11 cellular contexts compared by ENCODE assay signal in genomic region chr13:74015137-74015536, GRCh38.
DNase-seq lines count a peak whose midpoint lies in the region; ATAC-seq and TF ChIP-seq lines count a peak whose summit lies in the region.
"Had no signal": no experiment of that assay in that cellular context is flagged by ENCODE, and none has a peak within 500 bp of the region (broad histone marks: within the 10 kb centered on the region; RNA-seq: fewer than 3 reads in every experiment).

No MANE protein-coding gene starts in this region.

- H2AFZ ChIP-seq in GM23248 (no peak overlapping the region), OCI-LY1 (ENCODE audit: low read length) (no peak overlapping the region)

- 98 to 99% methylated on average over 4 of the region's 4 CpGs for WGBS in GM23248 (ENCODE audit: low coverage in 1 of 2, low lambda C conversion rate in 2 of 2, missing lambda C conversion rate in 2 of 2), 2 experiments

- intact Hi-C loops in left colon (cut with DNase I, micrococcal nuclease): loop anchor here in 1 of 2 donors (10.0 kb wide), 1 partner anchor 60 kb away; no protein-coding TSS in a partner anchor

- no peaks in the 10 kb centered on the region for H4K20me1 ChIP-seq in GM23248 (ENCODE audit: insufficient read depth)
- H4K20me1 ChIP-seq in OCI-LY1 (ENCODE audit: insufficient read depth, low read length): no peaks in the 10 kb centered on the region

- no peaks in the 10 kb centered on the region for H3K27me3 ChIP-seq in CD4-positive, CD25-positive, alpha-beta regulatory T cell (ENCODE audit: control insufficient read depth, insufficient read depth, low read length)
- H3K27me3 ChIP-seq in GM23248 (replicated peaks; ENCODE audit: insufficient read depth) (no peaks in the 10 kb centered on the region), OCI-LY1 (ENCODE audit: insufficient read depth, low read length) (no peaks in the 10 kb centered on the region), foreskin keratinocyte (no peaks in the 10 kb centered on the region)

- no peak overlapping the region for H3K4me2 ChIP-seq in GM23248 (ENCODE audit: unreplicated experiment)
- H3K4me2 ChIP-seq in OCI-LY1 (ENCODE audit: low read length): no peak overlapping the region

- in situ Hi-C loops in GM23248 (cut with MboI): no loop called here

- H3K9me2 ChIP-seq in GM23248 (ENCODE audit: insufficient read depth) (no peaks in the 10 kb centered on the region), OCI-LY1 (ENCODE audit: low read depth, low read length) (no peaks in the 10 kb centered on the region)

- H3K79me2 ChIP-seq in GM23248 (ENCODE audit: insufficient read depth): peaks cover 94% of the 10 kb centered on the region
- H3K79me2 ChIP-seq in OCI-LY1 (ENCODE audit: insufficient read depth, low read length): no peaks in the 10 kb centered on the region

- peak in 2 of 3 donors; percentile 9 to 31 for DNase-seq in CD4-positive, CD25-positive, alpha-beta regulatory T cell
- DNase-seq in GM23248 (peak; percentile 28), foreskin keratinocyte (peak in 1 of 2 donors; percentile 35), left colon (no peak), medulla oblongata (ENCODE audit: extremely low spot score) (no peak)
- DNase-seq: effector CD8-positive, alpha-beta T cell; NCI-H2081 had no signal

- peaks cover 4% of the 10 kb centered on the region for H3K36me3 Mint-ChIP-seq in CD4-positive, CD25-positive, alpha-beta regulatory T cell

- no peaks in the 10 kb centered on the region for H3K9me3 ChIP-seq in CD4-positive, CD25-positive, alpha-beta regulatory T cell (ENCODE audit: control insufficient read depth in 2 of 2, low read length in 2 of 2)
- H3K9me3 ChIP-seq in GM23248 (ENCODE audit: low read depth) (no peaks in the 10 kb centered on the region), OCI-LY1 (ENCODE audit: low read length) (no peaks in the 10 kb centered on the region)

- H3K9ac ChIP-seq in GM23248: no peak overlapping the region
- no peak overlapping the region for H3K9ac ChIP-seq in OCI-LY1 (ENCODE audit: low read length)

- H3F3A ChIP-seq in GM23248 (ENCODE audit: insufficient read depth) (0 out of 2 replicates have a peak, but pooled peaks cover 3% of the 10 kb centered on the region), OCI-LY1 (ENCODE audit: insufficient read depth, low read length) (no peaks in the 10 kb centered on the region)

- no peak overlapping the region for H3K4me3 Mint-ChIP-seq in CD4-positive, CD25-positive, alpha-beta regulatory T cell

- peaks cover 0 to under 1% (median 0%) of the 10 kb centered on the region in 7 donors for H3K9me3 Mint-ChIP-seq in CD4-positive, CD25-positive, alpha-beta regulatory T cell

- H3K27ac Mint-ChIP-seq in CD4-positive, CD25-positive, alpha-beta regulatory T cell: no peak overlapping the region

- peaks cover 3% of the 10 kb centered on the region for H3K4me1 ChIP-seq in CD4-positive, CD25-positive, alpha-beta regulatory T cell (ENCODE audit: control insufficient read depth, insufficient read depth, low read length, poor library complexity, severe bottlenecking)
- H3K4me1 ChIP-seq in GM23248 (ENCODE audit: insufficient read depth) (no peaks in the 10 kb centered on the region), OCI-LY1 (ENCODE audit: insufficient read depth, low read length, severe bottlenecking) (peaks cover 8% of the 10 kb centered on the region), foreskin keratinocyte (no peaks in the 10 kb centered on the region)

- no peaks in the 10 kb centered on the region for H3K36me3 ChIP-seq in CD4-positive, CD25-positive, alpha-beta regulatory T cell (ENCODE audit: control insufficient read depth, insufficient read depth, low read length)
- H3K36me3 ChIP-seq in GM23248 (ENCODE audit: low read depth) (no peaks in the 10 kb centered on the region), OCI-LY1 (ENCODE audit: insufficient read depth, low read length) (no peaks in the 10 kb centered on the region)

- H3K27me3 Mint-ChIP-seq in CD4-positive, CD25-positive, alpha-beta regulatory T cell: no peaks in the 10 kb centered on the region

- no peak overlapping the region for H3K4me3 ChIP-seq in CD4-positive, CD25-positive, alpha-beta regulatory T cell (ENCODE audit: low read depth, low read length)
- no peak overlapping the region for H3K4me3 ChIP-seq in GM23248
- H3K4me3 ChIP-seq in OCI-LY1 (ENCODE audit: low read depth, low read length, poor library complexity, severe bottlenecking): no peak overlapping the region

- peaks cover 47 to 67% (median 53%) of the 10 kb centered on the region in 4 donors for H3K4me1 Mint-ChIP-seq in CD4-positive, CD25-positive, alpha-beta regulatory T cell

- H3K27ac ChIP-seq in CD4-positive, CD25-positive, alpha-beta regulatory T cell (ENCODE audit: insufficient read depth, low read length, poor library complexity, severe bottlenecking): no peak overlapping the region
- H3K27ac ChIP-seq in GM23248 (no peak overlapping the region), OCI-LY1 (ENCODE audit: low read depth, low read length, poor library complexity, severe bottlenecking) (no peak overlapping the region), foreskin keratinocyte (no peak overlapping the region)

- TF ChIP-seq CTCF in OCI-LY1 (IDR thresholded peaks at IDR 0.05; ENCODE audit: low read length): peak; percentile 47
- peak; percentile 55 for TF ChIP-seq CTCF in foreskin keratinocyte (conservative IDR thresholded peaks at IDR 0.05)

- ATAC-seq in CD4-positive, CD25-positive, alpha-beta regulatory T cell (ENCODE audit: low read depth in 2 of 2): no peak
- ATAC-seq in foreskin keratinocyte: peak; percentile 89
- no peak for ATAC-seq in GM21723 (IDR thresholded peaks at IDR 0.05; ENCODE audit: unreplicated experiment)
- no peak for ATAC-seq in left colon
- ATAC-seq in HG03460 (IDR thresholded peaks at IDR 0.05; ENCODE audit: unreplicated experiment): no peak
- ATAC-seq: sciatic nerve had no signal

Comparison
In these comparisons a context has a peak if more than half of its experiments do, and no peak if none do; other contexts are left out.
1. DNase-seq: peak in CD4-positive, CD25-positive, alpha-beta regulatory T cell (2 of 3) and GM23248 (single experiment); none in left colon (0 of 2) and medulla oblongata (single experiment).